In genomic region chr3:88239870-88240269, GRCh38 we compare ENCODE assay signal across 20 cellular contexts.
"Had no signal": no experiment of that assay in that cellular context is flagged by ENCODE, and none has a peak within 500 bp of the region (broad histone marks: within the 10 kb centered on the region; RNA-seq: fewer than 3 reads in every experiment).

No MANE protein-coding gene starts in this region.

- FAIRE-seq: endothelial cell of umbilical vein had no signal

- H3K36me3 ChIP-seq: esophagus muscularis mucosa, gastroesophageal sphincter, heart left ventricle, left lung, lower lobe of right lung had no signal

- H3K27ac ChIP-seq: coronary artery, dorsolateral prefrontal cortex, esophagus muscularis mucosa, foreskin keratinocyte, gastroesophageal sphincter, heart left ventricle, hepatocyte, left lung, lower lobe of right lung had no signal

- ATAC-seq: foreskin keratinocyte, gastroesophageal sphincter, heart left ventricle, left lung, left ventricle myocardium superior, lower lobe of right lung had no signal

- H3K27me3 ChIP-seq: dorsolateral prefrontal cortex, esophagus muscularis mucosa, foreskin keratinocyte, gastroesophageal sphincter, heart left ventricle, hepatocyte, left lung had no signal

- H3K4me3 ChIP-seq: coronary artery, dorsolateral prefrontal cortex, esophagus muscularis mucosa, gastroesophageal sphincter, heart left ventricle, hepatocyte, left lung, lower lobe of right lung had no signal

- H3K9me3 ChIP-seq: esophagus muscularis mucosa, lower lobe of right lung had no signal

- DNase-seq: dermis blood vessel endothelial cell; dorsolateral prefrontal cortex; effector CD4-positive, alpha-beta T cell; effector memory CD4-positive, alpha-beta T cell; foreskin keratinocyte; heart left ventricle; hypothalamus; immature natural killer cell; islet precursor cell; kidney; kidney glomerular epithelial cell; left lung; left ventricle myocardium superior; lower lobe of right lung; mesenchymal stem cell had no signal

- H3K4me1 ChIP-seq: esophagus muscularis mucosa, foreskin keratinocyte, gastroesophageal sphincter, heart left ventricle, left lung, lower lobe of right lung had no signal
